2 cellular contexts compared by ENCODE assay signal in the genomic region with DNA sequence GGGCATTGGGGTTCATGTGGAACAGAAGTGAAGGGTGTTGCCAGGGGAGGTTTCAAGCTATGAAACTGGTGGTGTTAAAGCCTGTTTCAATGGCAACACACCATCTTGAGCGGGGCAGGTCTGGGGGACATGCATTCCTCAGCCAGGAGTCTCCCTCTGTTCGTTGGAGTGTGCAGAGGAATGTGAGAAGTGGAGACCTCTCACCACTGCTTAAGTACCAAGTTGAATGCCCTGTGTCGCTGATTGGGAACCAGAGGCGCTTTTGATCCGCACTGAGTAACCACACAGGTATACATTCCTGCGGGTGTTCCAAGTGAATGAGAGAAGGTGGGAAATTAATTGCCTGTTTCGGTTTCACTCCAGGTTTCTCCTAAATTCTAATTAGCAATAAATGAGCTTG.
TF ChIP-seq lines count a peak whose summit lies in the region.

No MANE protein-coding gene starts in this region.

TF ChIP-seq in GM23338, 12 proteins besides CTCF, POLR2A, EP300 and RAD21 (continues in another document):
- TF ChIP-seq EZH2phosphoT487 (IDR thresholded peaks at IDR 0.05; ENCODE audit: unreplicated experiment) = no peak
- TF ChIP-seq POLR2AphosphoS5 (IDR thresholded peaks at IDR 0.05; ENCODE audit: low read depth) = no peak
- no peak for TF ChIP-seq EZH2 (IDR thresholded peaks at IDR 0.05; ENCODE audit: low read depth, unreplicated experiment)
- no peak for TF ChIP-seq ZNF114 (CRISPR knock-in tag; IDR thresholded peaks at IDR 0.05)
- TF ChIP-seq NANOG (IDR thresholded peaks at IDR 0.05; ENCODE audit: borderline replicate concordance) = no peak
- no peak for TF ChIP-seq ZNF331 (CRISPR knock-in tag; IDR thresholded peaks at IDR 0.05; ENCODE audit: low read depth)
- TF ChIP-seq CREB1 (CRISPR knock-in tag; IDR thresholded peaks at IDR 0.05; ENCODE audit: low read depth) = no peak
- TF ChIP-seq, protein P1, sequence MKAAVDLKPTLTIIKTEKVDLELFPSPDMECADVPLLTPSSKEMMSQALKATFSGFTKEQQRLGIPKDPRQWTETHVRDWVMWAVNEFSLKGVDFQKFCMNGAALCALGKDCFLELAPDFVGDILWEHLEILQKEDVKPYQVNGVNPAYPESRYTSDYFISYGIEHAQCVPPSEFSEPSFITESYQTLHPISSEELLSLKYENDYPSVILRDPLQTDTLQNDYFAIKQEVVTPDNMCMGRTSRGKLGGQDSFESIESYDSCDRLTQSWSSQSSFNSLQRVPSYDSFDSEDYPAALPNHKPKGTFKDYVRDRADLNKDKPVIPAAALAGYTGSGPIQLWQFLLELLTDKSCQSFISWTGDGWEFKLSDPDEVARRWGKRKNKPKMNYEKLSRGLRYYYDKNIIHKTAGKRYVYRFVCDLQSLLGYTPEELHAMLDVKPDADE (IDR thresholded peaks at IDR 0.05) = no peak
- no peak for TF ChIP-seq JUNB (IDR thresholded peaks at IDR 0.05; ENCODE audit: unreplicated experiment)
- TF ChIP-seq, protein P2, sequence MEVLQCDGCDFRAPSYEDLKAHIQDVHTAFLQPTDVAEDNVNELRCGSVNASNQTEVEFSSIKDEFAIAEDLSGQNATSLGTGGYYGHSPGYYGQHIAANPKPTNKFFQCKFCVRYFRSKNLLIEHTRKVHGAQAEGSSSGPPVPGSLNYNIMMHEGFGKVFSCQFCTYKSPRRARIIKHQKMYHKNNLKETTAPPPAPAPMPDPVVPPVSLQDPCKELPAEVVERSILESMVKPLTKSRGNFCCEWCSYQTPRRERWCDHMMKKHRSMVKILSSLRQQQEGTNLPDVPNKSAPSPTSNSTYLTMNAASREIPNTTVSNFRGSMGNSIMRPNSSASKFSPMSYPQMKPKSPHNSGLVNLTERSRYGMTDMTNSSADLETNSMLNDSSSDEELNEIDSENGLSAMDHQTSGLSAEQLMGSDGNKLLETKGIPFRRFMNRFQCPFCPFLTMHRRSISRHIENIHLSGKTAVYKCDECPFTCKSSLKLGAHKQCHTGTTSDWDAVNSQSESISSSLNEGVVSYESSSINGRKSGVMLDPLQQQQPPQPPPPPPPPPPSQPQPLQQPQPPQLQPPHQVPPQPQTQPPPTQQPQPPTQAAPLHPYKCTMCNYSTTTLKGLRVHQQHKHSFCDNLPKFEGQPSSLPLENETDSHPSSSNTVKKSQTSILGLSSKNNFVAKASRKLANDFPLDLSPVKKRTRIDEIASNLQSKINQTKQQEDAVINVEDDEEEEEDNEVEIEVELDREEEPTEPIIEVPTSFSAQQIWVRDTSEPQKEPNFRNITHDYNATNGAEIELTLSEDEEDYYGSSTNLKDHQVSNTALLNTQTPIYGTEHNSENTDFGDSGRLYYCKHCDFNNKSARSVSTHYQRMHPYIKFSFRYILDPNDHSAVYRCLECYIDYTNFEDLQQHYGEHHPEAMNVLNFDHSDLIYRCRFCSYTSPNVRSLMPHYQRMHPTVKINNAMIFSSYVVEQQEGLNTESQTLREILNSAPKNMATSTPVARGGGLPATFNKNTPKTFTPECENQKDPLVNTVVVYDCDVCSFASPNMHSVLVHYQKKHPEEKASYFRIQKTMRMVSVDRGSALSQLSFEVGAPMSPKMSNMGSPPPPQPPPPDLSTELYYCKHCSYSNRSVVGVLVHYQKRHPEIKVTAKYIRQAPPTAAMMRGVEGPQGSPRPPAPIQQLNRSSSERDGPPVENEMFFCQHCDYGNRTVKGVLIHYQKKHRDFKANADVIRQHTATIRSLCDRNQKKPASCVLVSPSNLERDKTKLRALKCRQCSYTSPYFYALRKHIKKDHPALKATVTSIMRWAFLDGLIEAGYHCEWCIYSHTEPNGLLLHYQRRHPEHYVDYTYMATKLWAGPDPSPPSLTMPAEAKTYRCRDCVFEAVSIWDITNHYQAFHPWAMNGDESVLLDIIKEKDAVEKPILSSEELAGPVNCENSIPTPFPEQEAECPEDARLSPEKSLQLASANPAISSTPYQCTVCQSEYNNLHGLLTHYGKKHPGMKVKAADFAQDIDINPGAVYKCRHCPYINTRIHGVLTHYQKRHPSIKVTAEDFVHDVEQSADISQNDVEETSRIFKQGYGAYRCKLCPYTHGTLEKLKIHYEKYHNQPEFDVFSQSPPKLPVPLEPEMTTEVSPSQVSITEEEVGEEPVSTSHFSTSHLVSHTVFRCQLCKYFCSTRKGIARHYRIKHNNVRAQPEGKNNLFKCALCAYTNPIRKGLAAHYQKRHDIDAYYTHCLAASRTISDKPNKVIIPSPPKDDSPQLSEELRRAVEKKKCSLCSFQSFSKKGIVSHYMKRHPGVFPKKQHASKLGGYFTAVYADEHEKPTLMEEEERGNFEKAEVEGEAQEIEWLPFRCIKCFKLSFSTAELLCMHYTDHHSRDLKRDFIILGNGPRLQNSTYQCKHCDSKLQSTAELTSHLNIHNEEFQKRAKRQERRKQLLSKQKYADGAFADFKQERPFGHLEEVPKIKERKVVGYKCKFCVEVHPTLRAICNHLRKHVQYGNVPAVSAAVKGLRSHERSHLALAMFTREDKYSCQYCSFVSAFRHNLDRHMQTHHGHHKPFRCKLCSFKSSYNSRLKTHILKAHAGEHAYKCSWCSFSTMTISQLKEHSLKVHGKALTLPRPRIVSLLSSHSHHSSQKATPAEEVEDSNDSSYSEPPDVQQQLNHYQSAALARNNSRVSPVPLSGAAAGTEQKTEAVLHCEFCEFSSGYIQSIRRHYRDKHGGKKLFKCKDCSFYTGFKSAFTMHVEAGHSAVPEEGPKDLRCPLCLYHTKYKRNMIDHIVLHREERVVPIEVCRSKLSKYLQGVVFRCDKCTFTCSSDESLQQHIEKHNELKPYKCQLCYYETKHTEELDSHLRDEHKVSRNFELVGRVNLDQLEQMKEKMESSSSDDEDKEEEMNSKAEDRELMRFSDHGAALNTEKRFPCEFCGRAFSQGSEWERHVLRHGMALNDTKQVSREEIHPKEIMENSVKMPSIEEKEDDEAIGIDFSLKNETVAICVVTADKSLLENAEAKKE (CRISPR knock-in tag; IDR thresholded peaks at IDR 0.05) = no peak
- TF ChIP-seq STAT1 (IDR thresholded peaks at IDR 0.05; ENCODE audit: unreplicated experiment) = no peak

TF ChIP-seq in H1, 55 proteins besides CTCF, POLR2A, EP300 and RAD21:
- TF ChIP-seq MAFK (IDR thresholded peaks at IDR 0.05; ENCODE audit: low read depth, low read length) = no peak
- no peak for TF ChIP-seq CBX5 (IDR thresholded peaks at IDR 0.05; ENCODE audit: low read depth, low read length)
- no peak for TF ChIP-seq NANOG (IDR thresholded peaks at IDR 0.05; ENCODE audit: insufficient read depth, low read depth, low read length, poor library complexity, severe bottlenecking)
- TF ChIP-seq BCL11A (IDR thresholded peaks at IDR 0.05; ENCODE audit: low read depth in 2 of 2, low read length in 2 of 2) = no peak
- TF ChIP-seq TAF1 (IDR thresholded peaks at IDR 0.05; ENCODE audit: low read depth, low read length) = no peak
- TF ChIP-seq HDAC2 (IDR thresholded peaks at IDR 0.05; ENCODE audit: borderline replicate concordance in 1 of 2, low read depth in 2 of 2, low read length in 2 of 2) = no peak
- TF ChIP-seq, protein P3, sequence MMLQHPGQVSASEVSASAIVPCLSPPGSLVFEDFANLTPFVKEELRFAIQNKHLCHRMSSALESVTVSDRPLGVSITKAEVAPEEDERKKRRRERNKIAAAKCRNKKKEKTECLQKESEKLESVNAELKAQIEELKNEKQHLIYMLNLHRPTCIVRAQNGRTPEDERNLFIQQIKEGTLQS (IDR thresholded peaks at IDR 0.05; ENCODE audit: insufficient read depth, low read depth, low read length) = no peak
- no peak for TF ChIP-seq SP4 (IDR thresholded peaks at IDR 0.05; ENCODE audit: low read length)
- TF ChIP-seq POLR2AphosphoS5 (IDR thresholded peaks at IDR 0.05; ENCODE audit: low read depth, low read length) = no peak
- TF ChIP-seq SUZ12 (IDR thresholded peaks at IDR 0.05; ENCODE audit: low read length) = no peak
- TF ChIP-seq RBBP5 (IDR thresholded peaks at IDR 0.05; ENCODE audit: borderline replicate concordance, low read depth, low read length) = no peak
- TF ChIP-seq SIN3A (conservative IDR thresholded peaks at IDR 0.05 in 1 of 2, IDR thresholded peaks at IDR 0.05 in 1 of 2; ENCODE audit: low read depth in 1 of 2, low read length in 2 of 2) = no peak
- no peak for TF ChIP-seq CEBPB (IDR thresholded peaks at IDR 0.05; ENCODE audit: low read depth, low read length)
- no peak for TF ChIP-seq RXRA (IDR thresholded peaks at IDR 0.05; ENCODE audit: insufficient read depth, low read depth, low read length)
- TF ChIP-seq SP1 (IDR thresholded peaks at IDR 0.05; ENCODE audit: low read depth, low read length) = no peak
- TF ChIP-seq, protein P4, sequence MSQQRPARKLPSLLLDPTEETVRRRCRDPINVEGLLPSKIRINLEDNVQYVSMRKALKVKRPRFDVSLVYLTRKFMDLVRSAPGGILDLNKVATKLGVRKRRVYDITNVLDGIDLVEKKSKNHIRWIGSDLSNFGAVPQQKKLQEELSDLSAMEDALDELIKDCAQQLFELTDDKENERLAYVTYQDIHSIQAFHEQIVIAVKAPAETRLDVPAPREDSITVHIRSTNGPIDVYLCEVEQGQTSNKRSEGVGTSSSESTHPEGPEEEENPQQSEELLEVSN (IDR thresholded peaks at IDR 0.05) = no peak
- no peak for TF ChIP-seq CBX8 (IDR thresholded peaks at IDR 0.05; ENCODE audit: borderline replicate concordance, low read depth, low read length)
- TF ChIP-seq SIX5 (IDR thresholded peaks at IDR 0.05; ENCODE audit: low read depth, low read length) = no peak
- no peak for TF ChIP-seq RFX5 (IDR thresholded peaks at IDR 0.05; ENCODE audit: borderline replicate concordance, low read depth, low read length)
TF ChIP-seq in H1: peak in this region for 0.
